22 cellular contexts compared by ENCODE assay signal in genomic region chr5:177438468-177438867, GRCh38. TPM values are rescaled to one million over a fixed set of nuclear protein-coding genes. Genes with fewer than 3 reads are reported as not detected.
DNase-seq lines count a peak whose midpoint lies in the region; ATAC-seq, FAIRE-seq and TF ChIP-seq lines count a peak whose summit lies in the region.
"Had no signal": no experiment of that assay in that cellular context is flagged by ENCODE, and none has a peak within 500 bp of the region (broad histone marks: within the 10 kb centered on the region; RNA-seq: fewer than 3 reads in every experiment).

No MANE protein-coding gene starts in this region.

- H3K4me3 ChIP-seq in Karpas-422 (ENCODE audit: low read length) (no peak overlapping the region), GM12878 (no peak overlapping the region), PC-3 (ENCODE audit: low read length) (no peak overlapping the region)
- H3K4me3 ChIP-seq: neural progenitor cell, tibial nerve had no signal

- H2AFZ ChIP-seq in Karpas-422 (ENCODE audit: low read length) (no peak overlapping the region), GM12878 (ENCODE audit: control insufficient read depth, low read depth, low read length) (no peak overlapping the region), PC-3 (ENCODE audit: low read length) (no peak overlapping the region)
- H2AFZ ChIP-seq: neural progenitor cell had no signal

- H3K79me2 ChIP-seq in Karpas-422 (ENCODE audit: low read length) = no peaks in the 10 kb centered on the region
- H3K79me2 ChIP-seq in GM12878 (ENCODE audit: control insufficient read depth, insufficient read depth, low read length) = no peaks in the 10 kb centered on the region
- no peaks in the 10 kb centered on the region for H3K79me2 ChIP-seq in PC-3 (ENCODE audit: low read length)

- no peak for ATAC-seq in GM12878
- ATAC-seq in PC-3 = no peak
- no peak for ATAC-seq in GM18870 (IDR thresholded peaks at IDR 0.05; ENCODE audit: unreplicated experiment)

- H3K4me2 ChIP-seq in Karpas-422 (ENCODE audit: low read depth, low read length, poor library complexity, severe bottlenecking) = no peak overlapping the region
- H3K4me2 ChIP-seq in GM12878 (ENCODE audit: control insufficient read depth, insufficient read depth) = no peak overlapping the region
- no peak overlapping the region for H3K4me2 ChIP-seq in PC-3 (ENCODE audit: low read length)
- H3K4me2 ChIP-seq: neural progenitor cell had no signal

- CTCF ChIA-PET in activated naive CD4-positive, alpha-beta T cell treated with anti-CD3 and anti-CD28 coated beads for 36 hours (lab: Charles Lee) = interaction anchor here (5.0 kb wide), 1 partner anchor 35 kb away, joined by 39 read pairs; no protein-coding TSS in a partner anchor
- CTCF ChIA-PET in GM12878 (lab: Yijun Ruan, JAX) = interaction anchor here (1.7 kb wide), 1 partner anchor 34 kb away, joined by 8 read pairs; no protein-coding TSS in a partner anchor
- CTCF ChIA-PET in PC-3 (lab: Charles Lee) = no interaction called here

- intact Hi-C loops in activated naive CD4-positive, alpha-beta T cell treated with anti-CD3 and anti-CD28 coated beads for 36 hours (cut with micrococcal nuclease) = no loop called here
- intact Hi-C loops in GM12878 (cut with micrococcal nuclease; ENCODE audit: unreplicated experiment) = no loop called here
- intact Hi-C loops in PC-3 (cut with micrococcal nuclease) = no loop called here

- no peak for DNase-seq in activated naive CD4-positive, alpha-beta T cell treated with anti-CD3 and anti-CD28 coated beads for 36 hours
- DNase-seq in activated naive CD4-positive, alpha-beta T cell treated with anti-CD3 and anti-CD28 coated beads, Interleukin-2, amount 50 U/mL, for 16 hours = no peak
- DNase-seq in Karpas-422 = peak; percentile 39
- DNase-seq in GM12878 (ENCODE audit: low read depth, low spot score) = no peak
- no peak for DNase-seq in osteocyte (ENCODE audit: extremely low spot score, unreplicated experiment)
- DNase-seq in PC-3 = no peak
- DNase-seq in H4 (ENCODE audit: low spot score) = no peak
- DNase-seq: KG1; mesendoderm; NCI-H1092; NCI-H2029 treated with DMSO at 0.1 percent for 48 hours; retina; SHP77; stimulated activated naive CD4-positive, alpha-beta T cell; T-helper 1 cell had no signal

- no peaks in the 10 kb centered on the region for H3K27me3 ChIP-seq in Karpas-422 (ENCODE audit: low read length)
- H3K27me3 ChIP-seq in GM12878 (replicated peaks in 1 of 2; ENCODE audit: control insufficient read depth in 2 of 2, insufficient read depth in 2 of 2, low read length in 1 of 2) = no peaks in the 10 kb centered on the region
- H3K27me3 ChIP-seq in PC-3 (ENCODE audit: low read length) = no peaks in the 10 kb centered on the region
- H3K27me3 ChIP-seq: neural progenitor cell, tibial nerve had no signal

- in situ Hi-C loops in GM12878 (cut with MboI) = no loop called here

- TF ChIP-seq EP300 in GM12878 (IDR thresholded peaks at IDR 0.05; ENCODE audit: borderline replicate concordance in 1 of 2, control insufficient read depth in 1 of 2, low read depth in 2 of 2, low read length in 2 of 2) = no peak

- no peaks in the 10 kb centered on the region for H3K9me3 Mint-ChIP-seq in activated naive CD4-positive, alpha-beta T cell treated with anti-CD3 and anti-CD28 coated beads for 36 hours
- no peaks in the 10 kb centered on the region for H3K9me3 Mint-ChIP-seq in osteocyte (ENCODE audit: unreplicated experiment)
- H3K9me3 Mint-ChIP-seq: dendritic cell treated with granulocyte-macrophage colony-stimulating factor and Interleukin-4, amounts not matched to agents 40 ng/mL and 50 ng/mL, for 4 days; neural progenitor cell had no signal

- RAD21 ChIA-PET in GM12878 (lab: Charles Lee; ENCODE audit: unreplicated experiment) = interaction anchor here (0.8 kb wide), 1 partner anchor 14 kb away, joined by 3 read pairs; no protein-coding TSS in a partner anchor

- SMC1A ChIA-PET in GM12878 (lab: Charles Lee; ENCODE audit: uncharacterized antibody, unreplicated experiment) = interaction anchor here (0.9 to 2.0 kb wide), 2 partner anchors 10 to 14 kb away, joined by 3 to 5 read pairs; no protein-coding TSS in a partner anchor

- POLR2A ChIA-PET in GM12878 (lab: Charles Lee) = interaction anchor here (0.7 to 2.4 kb wide), 4 partner anchors 10 to 29 kb away, joined by 3 to 7 read pairs (median 3); partner anchors contain the start of genes F12 and GRK6
- POLR2A ChIA-PET in PC-3 (lab: Charles Lee; ENCODE audit: unreplicated experiment) = no interaction called here

- TF ChIP-seq RAD21 in GM12878 (IDR thresholded peaks at IDR 0.05; ENCODE audit: insufficient read depth, low read depth, low read length) = no peak

- no peak overlapping the region for H3K9ac ChIP-seq in Karpas-422 (ENCODE audit: low read length)
- H3K9ac ChIP-seq in GM12878 (ENCODE audit: control insufficient read depth, insufficient read depth, low read length) = no peak overlapping the region
- H3K9ac ChIP-seq in PC-3 (ENCODE audit: low read length) = no peak overlapping the region
- H3K9ac ChIP-seq: neural progenitor cell had no signal

- WGBS in GM12878 (ENCODE audit: insufficient coverage, insufficient replicate concordance, low lambda C conversion rate, missing lambda C conversion rate) = 93% methylated on average over 10 of the region's 10 CpGs

- no peaks in the 10 kb centered on the region for H3K27me3 Mint-ChIP-seq in activated naive CD4-positive, alpha-beta T cell treated with anti-CD3 and anti-CD28 coated beads for 36 hours (ENCODE audit: low read depth)
- no peaks in the 10 kb centered on the region for H3K27me3 Mint-ChIP-seq in osteocyte (ENCODE audit: unreplicated experiment)
- H3K27me3 Mint-ChIP-seq: dendritic cell treated with granulocyte-macrophage colony-stimulating factor and Interleukin-4, amounts not matched to agents 40 ng/mL and 50 ng/mL, for 4 days had no signal

- peaks cover 66% of the 10 kb centered on the region for H3K4me1 Mint-ChIP-seq in activated naive CD4-positive, alpha-beta T cell treated with anti-CD3 and anti-CD28 coated beads for 36 hours (ENCODE audit: low read depth)
- no peaks in the 10 kb centered on the region for H3K4me1 Mint-ChIP-seq in osteocyte (ENCODE audit: unreplicated experiment)
- H3K4me1 Mint-ChIP-seq: neural progenitor cell had no signal

- no peak for FAIRE-seq in GM12878 (lab: Jason Lieb, UNC)
- FAIRE-seq: frontal cortex had no signal

- no TSS peak for BruUV-seq in GM12878 (replicated peaks; lab: Mats Ljungman, UMichigan)
- BruUV-seq in PC-3 (replicated peaks; lab: Mats Ljungman, UMichigan) = no TSS peak

- no peak for TF ChIP-seq CTCF in GM12878 (IDR thresholded peaks at IDR 0.05 in 2 of 3, conservative IDR thresholded peaks at IDR 0.05 in 1 of 3; ENCODE audit: control insufficient read depth in 2 of 3, extremely low read depth in 1 of 3, insufficient read depth in 1 of 3, low read depth in 3 of 3, low read length in 3 of 3)
- no peak for TF ChIP-seq CTCF in osteocyte (IDR thresholded peaks at IDR 0.05)
- no peak for TF ChIP-seq CTCF in PC-3 (conservative IDR thresholded peaks at IDR 0.05; ENCODE audit: low read depth, low read length)

- peak overlapping the region; percentile 73 for H3K27ac Mint-ChIP-seq in activated naive CD4-positive, alpha-beta T cell treated with anti-CD3 and anti-CD28 coated beads for 36 hours
- H3K27ac Mint-ChIP-seq in osteocyte (ENCODE audit: unreplicated experiment) = peak overlapping the region; percentile 14
- H3K27ac Mint-ChIP-seq: dendritic cell treated with granulocyte-macrophage colony-stimulating factor and Interleukin-4, amounts not matched to agents 40 ng/mL and 50 ng/mL, for 4 days; neural progenitor cell had no signal

- H4K20me1 ChIP-seq in Karpas-422 (ENCODE audit: insufficient read depth, low read depth, low read length) = no peaks in the 10 kb centered on the region
- H4K20me1 ChIP-seq in GM12878 (ENCODE audit: control insufficient read depth, insufficient read depth) = no peaks in the 10 kb centered on the region
- no peaks in the 10 kb centered on the region for H4K20me1 ChIP-seq in PC-3 (ENCODE audit: low read length)

- H3K27ac ChIP-seq in Karpas-422 (ENCODE audit: low read length) = no peak overlapping the region
- no peak overlapping the region for H3K27ac ChIP-seq in GM12878 (ENCODE audit: control insufficient read depth, insufficient read depth)
- no peak overlapping the region for H3K27ac ChIP-seq in PC-3 (ENCODE audit: low read length)
- H3K27ac ChIP-seq: epithelial cell of prostate, neural progenitor cell, tibial nerve had no signal

- no peak overlapping the region for H3K4me3 Mint-ChIP-seq in activated naive CD4-positive, alpha-beta T cell treated with anti-CD3 and anti-CD28 coated beads for 36 hours
- no peak overlapping the region for H3K4me3 Mint-ChIP-seq in osteocyte (ENCODE audit: unreplicated experiment)
- H3K4me3 Mint-ChIP-seq: dendritic cell treated with granulocyte-macrophage colony-stimulating factor and Interleukin-4, amounts not matched to agents 40 ng/mL and 50 ng/mL, for 4 days; neural progenitor cell had no signal

- peaks cover 4% of the 10 kb centered on the region for H3F3A ChIP-seq in PC-3 (ENCODE audit: low read length, unreplicated experiment)

- H3K36me3 ChIP-seq in Karpas-422 (ENCODE audit: insufficient read depth, low read length) (peaks cover 14% of the 10 kb centered on the region), GM12878 (ENCODE audit: control insufficient read depth in 2 of 2, insufficient read depth in 2 of 2, low read length in 1 of 2) (peaks cover 38 to 46% of the 10 kb centered on the region in 2 experiments), PC-3 (ENCODE audit: low read depth, low read length) (peaks cover 26% of the 10 kb centered on the region)
- H3K36me3 ChIP-seq: neural progenitor cell had no signal

- no peaks in the 10 kb centered on the region for H3K9me2 ChIP-seq in Karpas-422 (replicated peaks; ENCODE audit: insufficient read depth, low read length)
- no peaks in the 10 kb centered on the region for H3K9me2 ChIP-seq in PC-3 (replicated peaks; ENCODE audit: low read length)

- H3K4me1 ChIP-seq in Karpas-422 (ENCODE audit: low read length) (no peaks in the 10 kb centered on the region), GM12878 (ENCODE audit: control insufficient read depth, insufficient read depth, low read length) (no peaks in the 10 kb centered on the region), PC-3 (ENCODE audit: insufficient read depth, low read length) (no peaks in the 10 kb centered on the region)
- H3K4me1 ChIP-seq: neural progenitor cell, tibial nerve had no signal

- H3K9me3 ChIP-seq in Karpas-422 (ENCODE audit: low read length) = no peaks in the 10 kb centered on the region
- H3K9me3 ChIP-seq in GM12878 (replicated peaks; ENCODE audit: control insufficient read depth, insufficient read depth, low read length) = no peaks in the 10 kb centered on the region
- H3K9me3 ChIP-seq in PC-3 (ENCODE audit: low read length) = no peaks in the 10 kb centered on the region
- H3K9me3 ChIP-seq: tibial nerve had no signal

- peaks cover 56% of the 10 kb centered on the region for H3K36me3 Mint-ChIP-seq in activated naive CD4-positive, alpha-beta T cell treated with anti-CD3 and anti-CD28 coated beads for 36 hours (ENCODE audit: low read depth)
- H3K36me3 Mint-ChIP-seq in osteocyte (ENCODE audit: unreplicated experiment) = peaks cover 22% of the 10 kb centered on the region

- TF ChIP-seq POLR2A in GM12878 (IDR thresholded peaks at IDR 0.05; ENCODE audit: low read depth, low read length) = peak; percentile 70

RNA-seq across cellular contexts. Expression of gene PRR7, which starts 8.1 kb away (rescaled TPM):
- 1 to 10 TPM; 7.4 to 8.2 TPM for total RNA-seq in activated naive CD4-positive, alpha-beta T cell treated with anti-CD3 and anti-CD28 coated beads for 36 hours
- 26.8 and 59.4 TPM in 2 replicates for total RNA-seq in Karpas-422 (2014; rRNA removed; shearing (Covaris generic); ENCODE audit: low replicate concordance)
- total RNA-seq in GM12878 (2013; cell fraction: nucleolus; rRNA removed) = 20.9 and 22.0 TPM in 2 replicates
- total RNA-seq in GM12878 (2014; rRNA removed) (12.0 and 15.3 TPM in 2 replicates), GM12878 (2014; rRNA removed; fragmentation: Illumina TruSeq; extraction: Trizol) (0.40 and 0.60 TPM in 2 replicates), GM12878 (2021) (15.7 and 15.9 TPM in 2 replicates), osteocyte (2.8 and 4.4 TPM in 2 replicates), PC-3 (2014; rRNA removed) (40.6 and 47.2 TPM in 2 replicates)
- polyA plus RNA-seq in GM12878 (2011; ENCODE audit: low read depth) = 0.67 TPM
- polyA plus RNA-seq in GM12878 (2011; rRNA removed) (0.89 and 3.9 TPM in 2 replicates), GM12878 (2014; fragmentation: Illumina TruSeq; extraction: Trizol) (0.09 TPM in 1 of 2 replicates, not detected in the other), GM12878 (2014; fragmentation: Nextera tagmentation; extraction: Ambion mirVana) (not detected), GM12878 (2014; rRNA removed) (18.8 and 21.0 TPM in 2 replicates), GM12878 (2016; fragmentation: Nextera tagmentation; extraction: Ambion mirVana) (1 to 10 TPM; 4.6 TPM)
- polyA plus RNA-seq in GM12878 (2011; cell fraction: cytosol; rRNA removed) = 13.3 and 32.6 TPM in 2 replicates
- 26.2 and 34.2 TPM in 2 replicates for polyA plus RNA-seq in GM12878 (2011; cell fraction: nucleus; rRNA removed)
- 5.0 and 10.6 TPM in 2 replicates for polyA plus RNA-seq in GM12878 (2012)
- 0.44 and 2.4 TPM in 2 replicates for polyA minus RNA-seq in GM12878 (2011; rRNA and poly(A)+ RNA removed)
- 5.6 and 7.6 TPM in 2 replicates for polyA minus RNA-seq in GM12878 (2011; cell fraction: cytosol; rRNA and poly(A)+ RNA removed)
- 6.2 and 11.8 TPM in 2 replicates for polyA minus RNA-seq in GM12878 (2011; cell fraction: nucleus; rRNA and poly(A)+ RNA removed)
- total RNA-seq in H4 (2014; rRNA removed; shearing (Covaris generic)) = 28.6 and 33.7 TPM in 2 replicates

RNA-seq across cellular contexts. Expression of gene GRK6, which starts 12.0 kb away (rescaled TPM):
- total RNA-seq in activated naive CD4-positive, alpha-beta T cell treated with anti-CD3 and anti-CD28 coated beads for 36 hours = 100 to 1,000 TPM; 117 to 133 TPM
- 45.5 and 79.1 TPM in 2 replicates for total RNA-seq in Karpas-422 (2014; rRNA removed; shearing (Covaris generic); ENCODE audit: low replicate concordance)
- total RNA-seq in GM12878 (2013; cell fraction: nucleolus; rRNA removed) = 126 and 167 TPM in 2 replicates
- total RNA-seq in GM12878 (2014; rRNA removed) (82.3 and 90.7 TPM in 2 replicates), GM12878 (2014; rRNA removed; fragmentation: Illumina TruSeq; extraction: Trizol) (43.6 and 46.7 TPM in 2 replicates), GM12878 (2021) (118 and 124 TPM in 2 replicates), osteocyte (35.6 and 38.2 TPM in 2 replicates), PC-3 (2014; rRNA removed) (69.9 and 88.8 TPM in 2 replicates)
- 16.1 TPM for polyA plus RNA-seq in GM12878 (2011; ENCODE audit: low read depth)
- polyA plus RNA-seq in GM12878 (2011; rRNA removed) (28.1 and 38.1 TPM in 2 replicates), GM12878 (2014; fragmentation: Illumina TruSeq; extraction: Trizol) (8.6 and 31.1 TPM in 2 replicates), GM12878 (2014; fragmentation: Nextera tagmentation; extraction: Ambion mirVana) (1 to 10 TPM in 1 of 2 experiments, under 1 TPM in 1; 0.79 to 2.6 TPM), GM12878 (2014; rRNA removed) (78.2 and 85.5 TPM in 2 replicates), GM12878 (2016; fragmentation: Nextera tagmentation; extraction: Ambion mirVana) (10 to 100 TPM; 13.5 to 45.1 TPM)
- 63.7 and 70.0 TPM in 2 replicates for polyA plus RNA-seq in GM12878 (2011; cell fraction: cytosol; rRNA removed)
- 103 and 138 TPM in 2 replicates for polyA plus RNA-seq in GM12878 (2011; cell fraction: nucleus; rRNA removed)
- 45.5 and 47.2 TPM in 2 replicates for polyA plus RNA-seq in GM12878 (2012)
- 43.4 and 59.9 TPM in 2 replicates for polyA minus RNA-seq in GM12878 (2011; rRNA and poly(A)+ RNA removed)
- 25.1 and 27.3 TPM in 2 replicates for polyA minus RNA-seq in GM12878 (2011; cell fraction: cytosol; rRNA and poly(A)+ RNA removed)
- 71.0 and 116 TPM in 2 replicates for polyA minus RNA-seq in GM12878 (2011; cell fraction: nucleus; rRNA and poly(A)+ RNA removed)
- 37.7 and 51.9 TPM in 2 replicates for total RNA-seq in H4 (2014; rRNA removed; shearing (Covaris generic))

RNA-seq across cellular contexts. Expression of gene F12, which starts 29.1 kb away (rescaled TPM):
- 1 to 10 TPM; 3.2 to 5.4 TPM for total RNA-seq in activated naive CD4-positive, alpha-beta T cell treated with anti-CD3 and anti-CD28 coated beads for 36 hours
- total RNA-seq in Karpas-422 (2014; rRNA removed; shearing (Covaris generic); ENCODE audit: low replicate concordance) = 6.0 and 6.5 TPM in 2 replicates
- 4.6 and 6.3 TPM in 2 replicates for total RNA-seq in GM12878 (2013; cell fraction: nucleolus; rRNA removed)
- total RNA-seq in GM12878 (2014; rRNA removed) (6.9 and 7.1 TPM in 2 replicates), GM12878 (2014; rRNA removed; fragmentation: Illumina TruSeq; extraction: Trizol) (0.49 and 0.74 TPM in 2 replicates), GM12878 (2021) (5.8 and 7.1 TPM in 2 replicates), osteocyte (1.0 and 1.5 TPM in 2 replicates), PC-3 (2014; rRNA removed) (31.0 and 36.8 TPM in 2 replicates)
- polyA plus RNA-seq in GM12878 (2011; ENCODE audit: low read depth) = 2.0 TPM
- polyA plus RNA-seq in GM12878 (2011; rRNA removed) (2.3 and 5.2 TPM in 2 replicates), GM12878 (2014; fragmentation: Illumina TruSeq; extraction: Trizol) (0.25 and 0.82 TPM in 2 replicates), GM12878 (2014; fragmentation: Nextera tagmentation; extraction: Ambion mirVana) (under 1 TPM; 0.50 to 0.82 TPM), GM12878 (2014; rRNA removed) (5.9 and 9.9 TPM in 2 replicates), GM12878 (2016; fragmentation: Nextera tagmentation; extraction: Ambion mirVana) (10 to 100 TPM in 1 of 2 experiments, 1 to 10 TPM in 1; 9.7 to 11.3 TPM)
- polyA plus RNA-seq in GM12878 (2011; cell fraction: cytosol; rRNA removed) = 6.7 and 11.9 TPM in 2 replicates
- polyA plus RNA-seq in GM12878 (2011; cell fraction: nucleus; rRNA removed) = 14.0 and 14.8 TPM in 2 replicates
- 3.0 and 4.4 TPM in 2 replicates for polyA plus RNA-seq in GM12878 (2012)
- polyA minus RNA-seq in GM12878 (2011; rRNA and poly(A)+ RNA removed) = 1.8 and 3.0 TPM in 2 replicates
- 2.9 and 7.5 TPM in 2 replicates for polyA minus RNA-seq in GM12878 (2011; cell fraction: cytosol; rRNA and poly(A)+ RNA removed)
- 2.9 and 3.5 TPM in 2 replicates for polyA minus RNA-seq in GM12878 (2011; cell fraction: nucleus; rRNA and poly(A)+ RNA removed)
- total RNA-seq in H4 (2014; rRNA removed; shearing (Covaris generic)) = 5.8 and 7.3 TPM in 2 replicates

RNA-seq across cellular contexts. Expression of gene DBN1, which starts 35.0 kb away (rescaled TPM):
- total RNA-seq in activated naive CD4-positive, alpha-beta T cell treated with anti-CD3 and anti-CD28 coated beads for 36 hours = 10 to 100 TPM; 20.8 to 22.4 TPM
- 29.1 and 72.7 TPM in 2 replicates for total RNA-seq in Karpas-422 (2014; rRNA removed; shearing (Covaris generic); ENCODE audit: low replicate concordance)
- 33.1 and 35.4 TPM in 2 replicates for total RNA-seq in GM12878 (2013; cell fraction: nucleolus; rRNA removed)
- total RNA-seq in GM12878 (2014; rRNA removed) (36.0 and 42.0 TPM in 2 replicates), GM12878 (2014; rRNA removed; fragmentation: Illumina TruSeq; extraction: Trizol) (16.8 and 19.2 TPM in 2 replicates), GM12878 (2021) (75.4 and 81.0 TPM in 2 replicates), osteocyte (248 and 249 TPM in 2 replicates), PC-3 (2014; rRNA removed) (127 and 207 TPM in 2 replicates)
- polyA plus RNA-seq in GM12878 (2011; ENCODE audit: low read depth) = 8.1 TPM
- polyA plus RNA-seq in GM12878 (2011; rRNA removed) (10.0 and 14.1 TPM in 2 replicates), GM12878 (2014; fragmentation: Illumina TruSeq; extraction: Trizol) (3.2 and 15.9 TPM in 2 replicates), GM12878 (2014; fragmentation: Nextera tagmentation; extraction: Ambion mirVana) (under 1 TPM; 0.18 to 0.62 TPM), GM12878 (2014; rRNA removed) (49.0 and 58.5 TPM in 2 replicates), GM12878 (2016; fragmentation: Nextera tagmentation; extraction: Ambion mirVana) (10 to 100 TPM; 36.5 to 38.0 TPM)
- polyA plus RNA-seq in GM12878 (2011; cell fraction: cytosol; rRNA removed) = 12.3 and 18.9 TPM in 2 replicates
- polyA plus RNA-seq in GM12878 (2011; cell fraction: nucleus; rRNA removed) = 53.4 and 220 TPM in 2 replicates
- polyA plus RNA-seq in GM12878 (2012) = 13.9 and 24.5 TPM in 2 replicates
- 12.5 and 16.2 TPM in 2 replicates for polyA minus RNA-seq in GM12878 (2011; rRNA and poly(A)+ RNA removed)
- 13.1 and 13.9 TPM in 2 replicates for polyA minus RNA-seq in GM12878 (2011; cell fraction: cytosol; rRNA and poly(A)+ RNA removed)
- polyA minus RNA-seq in GM12878 (2011; cell fraction: nucleus; rRNA and poly(A)+ RNA removed) = 11.1 and 35.8 TPM in 2 replicates
- 140 and 153 TPM in 2 replicates for total RNA-seq in H4 (2014; rRNA removed; shearing (Covaris generic))

RNA-seq across cellular contexts. Expression of gene PFN3, which starts 38.0 kb away (rescaled TPM):
- not detected for total RNA-seq in activated naive CD4-positive, alpha-beta T cell treated with anti-CD3 and anti-CD28 coated beads for 36 hours
- not detected in 2 replicates for total RNA-seq in Karpas-422 (2014; rRNA removed; shearing (Covaris generic); ENCODE audit: low replicate concordance)
- total RNA-seq in GM12878 (2013; cell fraction: nucleolus; rRNA removed) = 2.1 TPM in 1 of 2 replicates, not detected in the other
- total RNA-seq in GM12878 (2014; rRNA removed) = not detected in 2 replicates
- not detected in 2 replicates for total RNA-seq in GM12878 (2014; rRNA removed; fragmentation: Illumina TruSeq; extraction: Trizol)
- not detected in 2 replicates for total RNA-seq in GM12878 (2021)
- polyA plus RNA-seq in GM12878 (2011; ENCODE audit: low read depth) = not detected
- not detected in 2 replicates for polyA plus RNA-seq in GM12878 (2011; rRNA removed)
- polyA plus RNA-seq in GM12878 (2011; cell fraction: cytosol; rRNA removed) = not detected in 2 replicates
- polyA plus RNA-seq in GM12878 (2011; cell fraction: nucleus; rRNA removed) = not detected in 2 replicates
- polyA plus RNA-seq in GM12878 (2012) = not detected in 2 replicates
- polyA plus RNA-seq in GM12878 (2014; fragmentation: Illumina TruSeq; extraction: Trizol) = not detected in 2 replicates
- not detected for polyA plus RNA-seq in GM12878 (2014; fragmentation: Nextera tagmentation; extraction: Ambion mirVana)
- polyA plus RNA-seq in GM12878 (2014; rRNA removed) = not detected in 2 replicates
- not detected for polyA plus RNA-seq in GM12878 (2016; fragmentation: Nextera tagmentation; extraction: Ambion mirVana)
- polyA minus RNA-seq in GM12878 (2011; rRNA and poly(A)+ RNA removed) = not detected in 2 replicates
- polyA minus RNA-seq in GM12878 (2011; cell fraction: cytosol; rRNA and poly(A)+ RNA removed) = not detected in 2 replicates
- polyA minus RNA-seq in GM12878 (2011; cell fraction: nucleus; rRNA and poly(A)+ RNA removed) = not detected in 2 replicates
- total RNA-seq in osteocyte = not detected in 2 replicates
- not detected in 2 replicates for total RNA-seq in PC-3 (2014; rRNA removed)
- not detected in 2 replicates for total RNA-seq in H4 (2014; rRNA removed; shearing (Covaris generic))
- total RNA-seq: NCI-H460, tibial nerve had no signal
